25 cellular contexts compared by ENCODE assay signal in genomic region chr1:5720045-5720444, GRCh38.
"Had no signal": no experiment of that assay in that cellular context is flagged by ENCODE, and none has a peak within 500 bp of the region (broad histone marks: within the 10 kb centered on the region; RNA-seq: fewer than 3 reads in every experiment).

No MANE protein-coding gene starts in this region.

- H3K36me3 ChIP-seq: brain microvascular endothelial cell, esophagus muscularis mucosa, heart right ventricle, ovary, sigmoid colon, tibial nerve had no signal

- H3K9me3 Mint-ChIP-seq: activated naive CD4-positive, alpha-beta T cell treated with anti-CD3 and anti-CD28 coated beads, Interleukin-2, amount 10 ng/mL, durations not matched to agents 7 days and 5 days; dendritic cell treated with granulocyte-macrophage colony-stimulating factor and Interleukin-4, amounts not matched to agents 40 ng/mL and 50 ng/mL, for 4 days had no signal

- H3K36me3 Mint-ChIP-seq: activated naive CD4-positive, alpha-beta T cell treated with anti-CD3 and anti-CD28 coated beads, Interleukin-2, amount 10 ng/mL, durations not matched to agents 7 days and 5 days; activated naive CD8-positive, alpha-beta T cell treated with anti-CD3 and anti-CD28 coated beads, Interleukin-2, amount 10 ng/mL, durations not matched to agents 7 days and 5 days; stimulated activated naive B cell treated with anti-CD40 and anti-IgM and Interleukin-4, amounts not matched to agents 10 μg/mL and 1 μg/mL and 100 μg/mL, for 72 hours had no signal

- H3K27ac ChIP-seq: brain microvascular endothelial cell, esophagus muscularis mucosa, heart right ventricle, ovary, sigmoid colon had no signal

- H3K4me3 ChIP-seq: esophagus muscularis mucosa, heart right ventricle, lung, mucosa of descending colon, ovary, sigmoid colon, tibial nerve had no signal

- H3K27me3 ChIP-seq: brain microvascular endothelial cell, ovary had no signal

- H3K4me1 Mint-ChIP-seq: activated naive CD4-positive, alpha-beta T cell treated with anti-CD3 and anti-CD28 coated beads, Interleukin-2, amount 10 ng/mL, durations not matched to agents 7 days and 5 days; activated naive CD8-positive, alpha-beta T cell treated with anti-CD3 and anti-CD28 coated beads, Interleukin-2, amount 10 ng/mL, durations not matched to agents 7 days and 5 days had no signal

- DNase-seq: activated CD4-positive, alpha-beta T cell treated with anti-CD3 and anti-CD28 coated beads for 4 hours; activated CD4-positive, alpha-beta T cell treated with anti-CD3 and anti-CD28 coated beads, Interleukin-2, amount 50 U/mL, for 4 hours; activated gamma-delta T cell; activated naive CD4-positive, alpha-beta T cell treated with anti-CD3 and anti-CD28 coated beads, Interleukin-2, amount 10 ng/mL, durations not matched to agents 7 days and 5 days; activated naive CD8-positive, alpha-beta T cell treated with anti-CD3 and anti-CD28 coated beads, Interleukin-2, amount 10 ng/mL, durations not matched to agents 7 days and 5 days; activated T-cell treated with anti-CD3 and anti-CD28 coated beads, Interleukin-2, amount 50 U/mL, for 1 hour; brain microvascular endothelial cell; caudate nucleus; foreskin melanocyte; heart right ventricle; mesendoderm; mucosa of descending colon; nephron progenitor cell; ovary; sigmoid colon; small intestine; stimulated activated CD4-positive, alpha-beta T cell treated with anti-CD3 and anti-CD28 coated beads, Interleukin-1b, Interleukin-23, amount 100 ng/mL, for 48 hours; stimulated activated CD4-positive, alpha-beta T cell treated with anti-CD3 and anti-CD28 coated beads, Interleukin-4, amount 100 ng/mL, for 4 hours; stimulated activated naive B cell treated with anti-CD40 and anti-IgM and Interleukin-4, amounts not matched to agents 10 μg/mL and 1 μg/mL and 100 μg/mL, for 72 hours had no signal

- H3K4me1 ChIP-seq: sigmoid colon had no signal

- H3K4me3 Mint-ChIP-seq: activated naive CD4-positive, alpha-beta T cell treated with anti-CD3 and anti-CD28 coated beads, Interleukin-2, amount 10 ng/mL, durations not matched to agents 7 days and 5 days; activated naive CD8-positive, alpha-beta T cell treated with anti-CD3 and anti-CD28 coated beads, Interleukin-2, amount 10 ng/mL, durations not matched to agents 7 days and 5 days; dendritic cell treated with granulocyte-macrophage colony-stimulating factor and Interleukin-4, amounts not matched to agents 40 ng/mL and 50 ng/mL, for 4 days; endodermal cell; stimulated activated naive B cell treated with anti-CD40 and anti-IgM and Interleukin-4, amounts not matched to agents 10 μg/mL and 1 μg/mL and 100 μg/mL, for 72 hours had no signal

- H3K9me3 ChIP-seq: mucosa of descending colon had no signal

- H3K27ac Mint-ChIP-seq: activated naive CD4-positive, alpha-beta T cell treated with anti-CD3 and anti-CD28 coated beads, Interleukin-2, amount 10 ng/mL, durations not matched to agents 7 days and 5 days; activated naive CD8-positive, alpha-beta T cell treated with anti-CD3 and anti-CD28 coated beads, Interleukin-2, amount 10 ng/mL, durations not matched to agents 7 days and 5 days; dendritic cell treated with granulocyte-macrophage colony-stimulating factor and Interleukin-4, amounts not matched to agents 40 ng/mL and 50 ng/mL, for 4 days; progenitor cell of endocrine pancreas; stimulated activated naive B cell treated with anti-CD40 and anti-IgM and Interleukin-4, amounts not matched to agents 10 μg/mL and 1 μg/mL and 100 μg/mL, for 72 hours had no signal

- ATAC-seq: heart right ventricle; mucosa of descending colon; stimulated activated naive B cell treated with anti-CD40 and anti-IgM and Interleukin-4, amounts not matched to agents 10 μg/mL and 1 μg/mL and 100 μg/mL, for 72 hours had no signal
